ENCODE assay signal across 8 cellular contexts in genomic region chr3:128794067-128794768, GRCh38.
DNase-seq lines count a peak whose midpoint lies in the region; ATAC-seq and TF ChIP-seq lines count a peak whose summit lies in the region.

No MANE protein-coding gene starts in this region.

- H3K27me3 ChIP-seq in dorsolateral prefrontal cortex: no peaks in the 10 kb centered on the region

- DNase-seq in OCI-M1 (lab: John Stamatoyannopoulos, UW) (peak; percentile 41), dorsolateral prefrontal cortex (no peak), omental fat pad (ENCODE audit: low spot score) (no peak), cortex of kidney (lab: John Stamatoyannopoulos, UW) (no peak), GM19240 (ENCODE audit: insufficient read length, low spot score) (no peak), NAMALWA (ENCODE audit: low spot score) (no peak)

- H3K27ac ChIP-seq in dorsolateral prefrontal cortex: peak overlapping the region in 41 of 59 donors; percentile 0 to 82 (median 56)

- H3K4me3 ChIP-seq in dorsolateral prefrontal cortex: no peak overlapping the region

- ATAC-seq in GM21381 (IDR thresholded peaks at IDR 0.05; ENCODE audit: unreplicated experiment): peak; percentile 23
- ATAC-seq in omental fat pad (ENCODE audit: low FRiP score): peak; percentile 83
- no peak for ATAC-seq in GM18861 (IDR thresholded peaks at IDR 0.05; ENCODE audit: unreplicated experiment)

- TF ChIP-seq CTCF in dorsolateral prefrontal cortex (IDR thresholded peaks at IDR 0.05 in 54 of 56, conservative IDR thresholded peaks at IDR 0.05 in 2 of 56; ENCODE audit: low read depth in 1 of 56, partially characterized antibody in 56 of 56) (no peak), omental fat pad (IDR thresholded peaks at IDR 0.05) (no peak)

- intact Hi-C loops in dorsolateral prefrontal cortex (cut with DNase I): loop anchor here in 1 of 2 donors (5.0 to 10.0 kb wide), 3 partner anchors 69 to 177 kb away; partner anchors contain the start of gene RAB7A
